In the genomic region with DNA sequence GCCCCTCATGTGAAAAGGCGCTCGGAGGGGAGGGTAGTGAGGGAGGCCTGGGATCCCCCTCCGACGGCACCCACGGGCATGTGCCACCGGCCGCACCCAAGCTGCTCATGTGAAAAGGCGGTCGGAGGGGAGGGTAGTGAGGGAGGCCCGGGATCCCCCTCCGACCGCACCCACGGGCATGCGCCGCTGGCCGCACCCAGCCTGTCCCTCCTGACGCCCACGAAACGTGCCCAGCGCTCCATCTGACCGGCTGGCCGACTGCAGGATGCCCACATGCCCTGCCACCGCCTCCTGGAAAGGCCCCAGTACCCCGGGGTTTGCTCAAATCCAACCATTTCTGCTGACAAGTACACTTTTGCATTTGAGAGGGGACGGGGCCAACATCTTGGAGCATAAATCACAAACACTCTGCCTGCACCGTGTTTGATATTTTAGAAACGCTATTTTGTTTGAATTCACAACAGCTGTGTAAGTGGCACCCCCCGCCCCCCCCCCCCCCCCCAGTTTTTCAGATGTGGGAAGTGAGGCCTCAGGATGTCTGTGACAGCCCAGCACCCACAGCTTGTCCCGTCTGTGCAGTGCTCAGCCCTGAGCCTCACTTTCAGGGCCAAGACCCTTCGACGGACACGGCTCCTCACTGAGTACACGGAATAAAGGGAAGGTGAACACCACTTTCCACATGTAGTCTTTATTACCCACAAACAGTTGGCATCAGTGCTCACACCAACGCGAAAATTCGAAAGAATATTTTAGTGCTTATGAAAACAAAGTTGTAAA, we compare ENCODE assay signal across 11 cellular contexts.
"Had no signal": no experiment of that assay in that cellular context is flagged by ENCODE, and none has a peak within 500 bp of the region (broad histone marks: within the 10 kb centered on the region; RNA-seq: fewer than 3 reads in every experiment).

No MANE protein-coding gene starts in this region.

- DNase-seq: activated CD4-positive, alpha-beta T cell treated with anti-CD3 and anti-CD28 coated beads, Interleukin-2, amount 50 U/mL, for 1 hour; activated naive CD4-positive, alpha-beta T cell treated with anti-CD3 and anti-CD28 coated beads for 36 hours; activated T-cell treated with anti-CD3 and anti-CD28 coated beads for 4 hours; erythroblast; naive thymus-derived CD4-positive, alpha-beta T cell; stimulated activated CD4-positive, alpha-beta T cell treated with anti-CD3 and anti-CD28 coated beads, Interleukin-4, amount 100 ng/mL, for 1 hour; stimulated activated CD8-positive, alpha-beta memory T cell treated with anti-CD3 and anti-CD28 coated beads, Interleukin-4, amount 100 ng/mL, for 48 hours; testis had no signal

- H3K36me3 ChIP-seq: prostate gland had no signal

- H3K27me3 ChIP-seq: testis had no signal

- H3K4me1 Mint-ChIP-seq: activated T-helper 17 cell treated with anti-CD3 and anti-CD28 coated beads, Interleukin-2, amount 50 U/mL, for 72 hours had no signal

- H3K27ac ChIP-seq: prostate gland had no signal

- H3K27me3 Mint-ChIP-seq: activated T-helper 17 cell treated with anti-CD3 and anti-CD28 coated beads, Interleukin-2, amount 50 U/mL, for 72 hours; stimulated activated naive CD8-positive, alpha-beta T cell treated with anti-CD3 and anti-CD28 coated beads, Interleukin-15, Interleukin-2, amounts not matched to agents 100 ng/mL and 50 ng/mL, for 24 hours had no signal

- H3K9me3 Mint-ChIP-seq: activated naive CD4-positive, alpha-beta T cell treated with anti-CD3 and anti-CD28 coated beads for 36 hours; activated T-helper 17 cell treated with anti-CD3 and anti-CD28 coated beads, Interleukin-2, amount 50 U/mL, for 72 hours; naive thymus-derived CD4-positive, alpha-beta T cell; stimulated activated naive CD8-positive, alpha-beta T cell treated with anti-CD3 and anti-CD28 coated beads, Interleukin-15, Interleukin-2, amounts not matched to agents 100 ng/mL and 50 ng/mL, for 24 hours had no signal

- H3K9me3 ChIP-seq: prostate gland, testis had no signal

- H3K4me1 ChIP-seq: prostate gland had no signal

- ATAC-seq: activated T-helper 17 cell treated with anti-CD3 and anti-CD28 coated beads, Interleukin-2, amount 50 U/mL, for 72 hours; naive thymus-derived CD4-positive, alpha-beta T cell had no signal

- H3K27ac Mint-ChIP-seq: activated naive CD4-positive, alpha-beta T cell treated with anti-CD3 and anti-CD28 coated beads for 36 hours; activated T-helper 17 cell treated with anti-CD3 and anti-CD28 coated beads, Interleukin-2, amount 50 U/mL, for 72 hours; stimulated activated naive CD8-positive, alpha-beta T cell treated with anti-CD3 and anti-CD28 coated beads, Interleukin-15, Interleukin-2, amounts not matched to agents 100 ng/mL and 50 ng/mL, for 24 hours had no signal

- H3K4me3 Mint-ChIP-seq: activated naive CD4-positive, alpha-beta T cell treated with anti-CD3 and anti-CD28 coated beads for 36 hours; activated T-helper 17 cell treated with anti-CD3 and anti-CD28 coated beads, Interleukin-2, amount 50 U/mL, for 72 hours; stimulated activated naive CD8-positive, alpha-beta T cell treated with anti-CD3 and anti-CD28 coated beads, Interleukin-15, Interleukin-2, amounts not matched to agents 100 ng/mL and 50 ng/mL, for 24 hours had no signal

- H3K4me3 ChIP-seq: prostate gland, testis had no signal
